In the genomic region with DNA sequence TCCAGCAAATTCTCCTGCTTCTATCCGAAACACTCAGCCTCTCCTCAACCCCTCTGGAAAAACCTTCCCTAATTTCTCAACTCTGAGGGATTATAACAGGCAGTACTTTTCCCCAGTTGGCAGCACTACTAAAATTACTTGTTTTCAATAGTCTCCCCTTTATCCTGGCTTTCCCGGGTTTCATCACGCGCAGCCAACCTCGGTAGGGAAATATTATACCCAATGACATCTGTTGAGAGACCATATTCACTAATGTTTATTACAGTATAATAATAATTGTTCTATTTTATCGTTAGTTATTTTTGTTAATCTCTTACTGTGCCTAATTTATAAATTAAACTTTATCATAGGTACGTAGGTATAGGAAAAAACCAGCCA, we compare ENCODE assay signal across 1 cellular context.
TF ChIP-seq lines count a peak whose summit lies in the region.

No MANE protein-coding gene starts in this region.

TF ChIP-seq in GM23338, 12 proteins besides CTCF, POLR2A, EP300 and RAD21 (continued from another document):
- TF ChIP-seq, protein P1, sequence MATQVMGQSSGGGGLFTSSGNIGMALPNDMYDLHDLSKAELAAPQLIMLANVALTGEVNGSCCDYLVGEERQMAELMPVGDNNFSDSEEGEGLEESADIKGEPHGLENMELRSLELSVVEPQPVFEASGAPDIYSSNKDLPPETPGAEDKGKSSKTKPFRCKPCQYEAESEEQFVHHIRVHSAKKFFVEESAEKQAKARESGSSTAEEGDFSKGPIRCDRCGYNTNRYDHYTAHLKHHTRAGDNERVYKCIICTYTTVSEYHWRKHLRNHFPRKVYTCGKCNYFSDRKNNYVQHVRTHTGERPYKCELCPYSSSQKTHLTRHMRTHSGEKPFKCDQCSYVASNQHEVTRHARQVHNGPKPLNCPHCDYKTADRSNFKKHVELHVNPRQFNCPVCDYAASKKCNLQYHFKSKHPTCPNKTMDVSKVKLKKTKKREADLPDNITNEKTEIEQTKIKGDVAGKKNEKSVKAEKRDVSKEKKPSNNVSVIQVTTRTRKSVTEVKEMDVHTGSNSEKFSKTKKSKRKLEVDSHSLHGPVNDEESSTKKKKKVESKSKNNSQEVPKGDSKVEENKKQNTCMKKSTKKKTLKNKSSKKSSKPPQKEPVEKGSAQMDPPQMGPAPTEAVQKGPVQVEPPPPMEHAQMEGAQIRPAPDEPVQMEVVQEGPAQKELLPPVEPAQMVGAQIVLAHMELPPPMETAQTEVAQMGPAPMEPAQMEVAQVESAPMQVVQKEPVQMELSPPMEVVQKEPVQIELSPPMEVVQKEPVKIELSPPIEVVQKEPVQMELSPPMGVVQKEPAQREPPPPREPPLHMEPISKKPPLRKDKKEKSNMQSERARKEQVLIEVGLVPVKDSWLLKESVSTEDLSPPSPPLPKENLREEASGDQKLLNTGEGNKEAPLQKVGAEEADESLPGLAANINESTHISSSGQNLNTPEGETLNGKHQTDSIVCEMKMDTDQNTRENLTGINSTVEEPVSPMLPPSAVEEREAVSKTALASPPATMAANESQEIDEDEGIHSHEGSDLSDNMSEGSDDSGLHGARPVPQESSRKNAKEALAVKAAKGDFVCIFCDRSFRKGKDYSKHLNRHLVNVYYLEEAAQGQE (IDR thresholded peaks at IDR 0.05; ENCODE audit: unreplicated experiment) = no peak
- TF ChIP-seq EZH2phosphoT487 (IDR thresholded peaks at IDR 0.05; ENCODE audit: unreplicated experiment) (no peak), CREB1 (CRISPR knock-in tag; IDR thresholded peaks at IDR 0.05; ENCODE audit: low read depth) (no peak), NANOG (IDR thresholded peaks at IDR 0.05; ENCODE audit: borderline replicate concordance) (no peak), ZNF331 (CRISPR knock-in tag; IDR thresholded peaks at IDR 0.05; ENCODE audit: low read depth) (no peak), JUNB (IDR thresholded peaks at IDR 0.05; ENCODE audit: unreplicated experiment) (no peak), STAT1 (IDR thresholded peaks at IDR 0.05; ENCODE audit: unreplicated experiment) (no peak), EZH2 (IDR thresholded peaks at IDR 0.05; ENCODE audit: low read depth, unreplicated experiment) (no peak)
TF ChIP-seq in GM23338: peak in this region for 0.
